In the genomic region with DNA sequence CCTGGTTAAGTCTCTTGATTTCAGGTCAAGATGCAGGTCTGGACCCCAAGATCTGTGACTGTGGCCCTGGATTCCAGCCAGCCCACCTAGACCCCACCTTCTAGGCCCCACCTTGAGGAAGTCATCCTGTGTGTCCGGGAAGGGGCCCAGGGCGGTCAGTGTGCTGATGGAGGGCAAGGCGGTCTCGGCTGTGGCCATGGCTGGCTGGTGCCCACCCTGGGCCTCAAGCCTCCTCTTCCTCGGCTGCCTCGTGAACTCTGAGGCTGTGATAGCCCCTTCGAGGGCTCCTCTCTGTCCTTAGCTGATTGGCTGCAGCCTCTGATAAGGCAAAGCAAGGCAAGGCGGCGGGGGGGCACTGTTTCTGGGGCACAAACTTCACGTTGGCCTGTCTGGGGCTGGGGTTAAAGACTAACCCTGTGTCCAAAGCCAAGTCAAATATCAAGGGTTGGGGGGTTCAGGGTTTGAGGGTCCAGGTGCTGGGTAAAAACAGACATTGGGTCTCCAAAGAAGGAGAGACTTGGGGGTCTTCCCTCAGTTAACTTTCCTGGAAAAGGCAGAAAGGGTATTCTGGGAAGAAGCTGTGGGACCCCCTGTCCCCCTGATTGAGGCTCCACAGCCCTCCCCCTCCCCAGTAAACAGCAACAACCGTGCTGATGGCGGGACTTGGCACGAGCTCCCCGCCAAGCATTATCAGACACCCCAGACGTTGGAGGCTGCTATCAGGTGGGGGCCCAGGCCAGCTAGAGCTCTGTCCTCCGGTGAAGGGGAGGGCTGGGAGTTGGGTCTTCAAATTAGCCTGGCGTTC, we compare ENCODE assay signal across 12 cellular contexts. TPM values are rescaled to one million over a fixed set of nuclear protein-coding genes. Genes with fewer than 3 reads are reported as not detected.
DNase-seq lines count a peak whose midpoint lies in the region; ATAC-seq and TF ChIP-seq lines count a peak whose summit lies in the region.
"Had no signal": no experiment of that assay in that cellular context is flagged by ENCODE, and none has a peak within 500 bp of the region (broad histone marks: within the 10 kb centered on the region; RNA-seq: fewer than 3 reads in every experiment).

Gene KLF1 (minus strand): TSS at position 259 of the 805 bp plus-strand sequence. CDS start 61 bp downstream, at position 198.

- peak within 1 kb of the TSS; percentile 63 for H3K4me3 ChIP-seq in thoracic aorta

- no peak for ATAC-seq in activated T-helper 17 cell treated with anti-CD3 and anti-CD28 coated beads, Interleukin-2, amount 50 U/mL, for 72 hours (replicated peaks)
- ATAC-seq in thoracic aorta (ENCODE audit: insufficient number of reproducible peaks, low FRiP score, low read depth) (no peak), GM18505 (IDR thresholded peaks at IDR 0.05; ENCODE audit: unreplicated experiment) (no peak)
- ATAC-seq: GM12878, Right ventricle myocardium inferior, sciatic nerve had no signal

- peaks cover 10% of the 10 kb centered on the region for H3K9me3 Mint-ChIP-seq in activated naive CD4-positive, alpha-beta T cell treated with anti-CD3 and anti-CD28 coated beads, Interleukin-2, amount 10 ng/mL, durations not matched to agents 7 days and 5 days
- no peaks in the 10 kb centered on the region for H3K9me3 Mint-ChIP-seq in activated T-helper 17 cell treated with anti-CD3 and anti-CD28 coated beads, Interleukin-2, amount 50 U/mL, for 72 hours
- peaks cover 0 to 2% (median 0%) of the 10 kb centered on the region in 6 donors for H3K9me3 Mint-ChIP-seq in immature natural killer cell

- H3K36me3 ChIP-seq in thoracic aorta = no peaks in the 10 kb centered on the region

- no peaks in the 10 kb centered on the region for H3K9me3 ChIP-seq in thoracic aorta

- H3K4me3 Mint-ChIP-seq in activated naive CD4-positive, alpha-beta T cell treated with anti-CD3 and anti-CD28 coated beads, Interleukin-2, amount 10 ng/mL, durations not matched to agents 7 days and 5 days = peak within 1 kb of the TSS; percentile 57
- H3K4me3 Mint-ChIP-seq in activated T-helper 17 cell treated with anti-CD3 and anti-CD28 coated beads, Interleukin-2, amount 50 U/mL, for 72 hours = peak within 1 kb of the TSS; percentile 66
- H3K4me3 Mint-ChIP-seq in immature natural killer cell = peak within 1 kb of the TSS; percentile 61 to 80 (median 65)

- DNase-seq in activated naive CD4-positive, alpha-beta T cell treated with anti-CD3 and anti-CD28 coated beads, Interleukin-2, amount 10 ng/mL, durations not matched to agents 7 days and 5 days = no peak
- DNase-seq in activated naive CD4-positive, alpha-beta T cell treated with anti-CD3 and anti-CD28 coated beads, Interleukin-2, amount 50 U/mL, for 16 hours = no peak
- DNase-seq in immature natural killer cell (no peak), thoracic aorta (ENCODE audit: low spot score) (no peak), AML-193 (lab: John Stamatoyannopoulos, UW) (no peak), MV-4-11 (lab: John Stamatoyannopoulos, UW) (no peak)

- TF ChIP-seq CTCF in thoracic aorta (IDR thresholded peaks at IDR 0.05) = no peak

- no peak within 1 kb of the TSS for H3K27ac ChIP-seq in thoracic aorta

- peaks cover 9% of the 10 kb centered on the region for H3K27me3 Mint-ChIP-seq in activated naive CD4-positive, alpha-beta T cell treated with anti-CD3 and anti-CD28 coated beads, Interleukin-2, amount 10 ng/mL, durations not matched to agents 7 days and 5 days
- H3K27me3 Mint-ChIP-seq in activated T-helper 17 cell treated with anti-CD3 and anti-CD28 coated beads, Interleukin-2, amount 50 U/mL, for 72 hours = no peaks in the 10 kb centered on the region
- H3K27me3 Mint-ChIP-seq in immature natural killer cell (ENCODE audit: low read depth in 3 of 3) = peaks cover 5 to 12% (median 11%) of the 10 kb centered on the region in 3 donors

- CTCF ChIA-PET in activated naive CD4-positive, alpha-beta T cell treated with anti-CD3 and anti-CD28 coated beads, Interleukin-2, amount 10 ng/mL, durations not matched to agents 7 days and 5 days (lab: Charles Lee) = interaction anchor here (9.4 kb wide), 1 partner anchor 77 kb away, joined by 87 read pairs; no protein-coding TSS in a partner anchor

- no peak for TF ChIP-seq POLR2A in GM18505 (IDR thresholded peaks at IDR 0.05; ENCODE audit: borderline replicate concordance, extremely low read depth, insufficient read depth, insufficient read length)

- H3K4me1 ChIP-seq in thoracic aorta (ENCODE audit: control insufficient read depth in 1 of 2, low read depth in 2 of 2) = peaks cover 12 to 28% of the 10 kb centered on the region in 2 donors

- H3K27me3 ChIP-seq in thoracic aorta (replicated peaks; ENCODE audit: insufficient read depth) = no peaks in the 10 kb centered on the region

- H3K36me3 Mint-ChIP-seq in activated naive CD4-positive, alpha-beta T cell treated with anti-CD3 and anti-CD28 coated beads, Interleukin-2, amount 10 ng/mL, durations not matched to agents 7 days and 5 days = peaks cover 4% of the 10 kb centered on the region
- H3K36me3 Mint-ChIP-seq in activated T-helper 17 cell treated with anti-CD3 and anti-CD28 coated beads, Interleukin-2, amount 50 U/mL, for 72 hours (ENCODE audit: low read depth) = peaks cover 8% of the 10 kb centered on the region
- no peaks in the 10 kb centered on the region for H3K36me3 Mint-ChIP-seq in immature natural killer cell

- peaks cover 48% of the 10 kb centered on the region for H3K4me1 Mint-ChIP-seq in activated naive CD4-positive, alpha-beta T cell treated with anti-CD3 and anti-CD28 coated beads, Interleukin-2, amount 10 ng/mL, durations not matched to agents 7 days and 5 days
- H3K4me1 Mint-ChIP-seq in activated T-helper 17 cell treated with anti-CD3 and anti-CD28 coated beads, Interleukin-2, amount 50 U/mL, for 72 hours = peaks cover 9% of the 10 kb centered on the region
- peaks cover 41 to 47% of the 10 kb centered on the region in 2 donors for H3K4me1 Mint-ChIP-seq in immature natural killer cell

- peak within 1 kb of the TSS; percentile 82 for H3K27ac Mint-ChIP-seq in activated naive CD4-positive, alpha-beta T cell treated with anti-CD3 and anti-CD28 coated beads, Interleukin-2, amount 10 ng/mL, durations not matched to agents 7 days and 5 days
- no peak within 1 kb of the TSS for H3K27ac Mint-ChIP-seq in activated T-helper 17 cell treated with anti-CD3 and anti-CD28 coated beads, Interleukin-2, amount 50 U/mL, for 72 hours
- H3K27ac Mint-ChIP-seq in immature natural killer cell = peak within 1 kb of the TSS in 2 of 6 donors; percentile 40 to 74

RNA-seq across cellular contexts. Expression of gene KLF1, which starts in this region (rescaled TPM):
- total RNA-seq in activated T-helper 17 cell treated with anti-CD3 and anti-CD28 coated beads, Interleukin-2, amount 50 U/mL, for 72 hours = under 1 TPM in 1 of 2 donors, not detected in 1; 0.61 TPM
- 1 to 10 TPM in 1 of 3 donors, under 1 TPM in 2; 0.15 to 1.8 (median 0.20) TPM for polyA plus RNA-seq in immature natural killer cell
- total RNA-seq in thoracic aorta = not detected
- total RNA-seq: kidney epithelial cell, Right ventricle myocardium inferior had no signal
